Comparison of ENCODE assay signal across 23 cellular contexts in genomic region chr18:34866310-34866709, GRCh38.
DNase-seq lines count a peak whose midpoint lies in the region; ATAC-seq and TF ChIP-seq lines count a peak whose summit lies in the region.
"Had no signal": no experiment of that assay in that cellular context is flagged by ENCODE, and none has a peak within 500 bp of the region (broad histone marks: within the 10 kb centered on the region; RNA-seq: fewer than 3 reads in every experiment).

No MANE protein-coding gene starts in this region.

- CTCF ChIA-PET in activated CD4-positive, alpha-beta memory T cell treated with anti-CD3 and anti-CD28 coated beads for 36 hours (lab: Charles Lee): interaction anchor here (0.7 to 1.3 kb wide), 6 partner anchors 29 to 489 kb away, joined by 3 to 6 read pairs (median 3); partner anchors contain the start of gene MAPRE2
- CTCF ChIA-PET in activated CD4-positive, alpha-beta memory T cell treated with anti-CD3 and anti-CD28 coated beads, Interleukin-2, amount 10 ng/mL, durations not matched to agents 7 days and 5 days (lab: Charles Lee): no interaction called here

- H3K9me3 Mint-ChIP-seq in activated CD4-positive, alpha-beta memory T cell treated with anti-CD3 and anti-CD28 coated beads for 36 hours: no peaks in the 10 kb centered on the region
- no peaks in the 10 kb centered on the region for H3K9me3 Mint-ChIP-seq in activated CD4-positive, alpha-beta memory T cell treated with anti-CD3 and anti-CD28 coated beads, Interleukin-2, amount 10 ng/mL, durations not matched to agents 7 days and 5 days
- H3K9me3 Mint-ChIP-seq: effector memory CD8-positive, alpha-beta T cell had no signal

- peak; percentile 57 for ATAC-seq in GM21360 (IDR thresholded peaks at IDR 0.05; ENCODE audit: unreplicated experiment)
- ATAC-seq in T-helper 17 cell: no peak
- ATAC-seq in HG02588 (IDR thresholded peaks at IDR 0.05; ENCODE audit: unreplicated experiment): no peak
- ATAC-seq: body of pancreas; effector memory CD8-positive, alpha-beta T cell; gastroesophageal sphincter; PC-3 had no signal

- peak overlapping the region; percentile 91 for H3K27ac Mint-ChIP-seq in activated CD4-positive, alpha-beta memory T cell treated with anti-CD3 and anti-CD28 coated beads for 36 hours
- H3K27ac Mint-ChIP-seq in activated CD4-positive, alpha-beta memory T cell treated with anti-CD3 and anti-CD28 coated beads, Interleukin-2, amount 10 ng/mL, durations not matched to agents 7 days and 5 days: no peak overlapping the region
- peak overlapping the region; percentile 9 for H3K27ac Mint-ChIP-seq in T-helper 17 cell
- H3K27ac Mint-ChIP-seq: effector memory CD8-positive, alpha-beta T cell had no signal

- POLR2A ChIA-PET in activated CD4-positive, alpha-beta memory T cell treated with anti-CD3 and anti-CD28 coated beads for 36 hours (lab: Charles Lee): no interaction called here
- POLR2A ChIA-PET in activated CD4-positive, alpha-beta memory T cell treated with anti-CD3 and anti-CD28 coated beads, Interleukin-2, amount 10 ng/mL, durations not matched to agents 7 days and 5 days (lab: Charles Lee): no interaction called here

- intact Hi-C loops in activated CD4-positive, alpha-beta memory T cell treated with anti-CD3 and anti-CD28 coated beads for 36 hours (cut with micrococcal nuclease): loop anchor here (1.0 to 10.0 kb wide), 5 partner anchors 44 to 618 kb away; no protein-coding TSS in a partner anchor

- peaks cover 34% of the 10 kb centered on the region for H3K4me1 Mint-ChIP-seq in activated CD4-positive, alpha-beta memory T cell treated with anti-CD3 and anti-CD28 coated beads for 36 hours (ENCODE audit: low read depth)
- H3K4me1 Mint-ChIP-seq in activated CD4-positive, alpha-beta memory T cell treated with anti-CD3 and anti-CD28 coated beads, Interleukin-2, amount 10 ng/mL, durations not matched to agents 7 days and 5 days: peaks cover 7% of the 10 kb centered on the region
- H3K4me1 Mint-ChIP-seq in T-helper 17 cell: no peaks in the 10 kb centered on the region

- TF ChIP-seq CTCF in coronary artery (IDR thresholded peaks at IDR 0.05): no peak

- H3K27ac ChIP-seq in coronary artery: peak overlapping the region; percentile 33 to 73
- H3K27ac ChIP-seq: BLaER1, body of pancreas, esophagus muscularis mucosa, gastroesophageal sphincter, neutrophil had no signal

- DNase-seq in activated CD4-positive, alpha-beta memory T cell treated with anti-CD3 and anti-CD28 coated beads for 36 hours: peak; percentile 56
- no peak for DNase-seq in activated CD4-positive, alpha-beta memory T cell treated with anti-CD3 and anti-CD28 coated beads, Interleukin-2, amount 10 ng/mL, durations not matched to agents 7 days and 5 days
- no peak for DNase-seq in T-helper 17 cell
- no peak for DNase-seq in coronary artery (ENCODE audit: low spot score)
- DNase-seq in NCI-H2081 treated with DMSO at 0.1 percent for 48 hours (lab: John Stamatoyannopoulos, UW): no peak
- DNase-seq in stimulated activated CD8-positive, alpha-beta memory T cell treated with anti-CD3 and anti-CD28 coated beads, Interleukin-4, amount 100 ng/mL, for 48 hours: no peak
- DNase-seq: activated effector memory CD4-positive, alpha-beta T cell treated with anti-CD3 and anti-CD28 coated beads, Interleukin-2, amount 50 U/mL, for 16 hours; body of pancreas; effector memory CD8-positive, alpha-beta T cell; kidney; MV-4-11; NCI-H1694; NCI-H748 treated with DMSO at 0.1 percent for 48 hours; PC-3; SHP77; small intestine had no signal

- H3K36me3 Mint-ChIP-seq in activated CD4-positive, alpha-beta memory T cell treated with anti-CD3 and anti-CD28 coated beads for 36 hours: no peaks in the 10 kb centered on the region
- peaks cover 2% of the 10 kb centered on the region for H3K36me3 Mint-ChIP-seq in activated CD4-positive, alpha-beta memory T cell treated with anti-CD3 and anti-CD28 coated beads, Interleukin-2, amount 10 ng/mL, durations not matched to agents 7 days and 5 days (ENCODE audit: low read depth)
- H3K36me3 Mint-ChIP-seq in T-helper 17 cell (ENCODE audit: low read depth): no peaks in the 10 kb centered on the region

- peaks cover 12% of the 10 kb centered on the region for H3K27me3 Mint-ChIP-seq in activated CD4-positive, alpha-beta memory T cell treated with anti-CD3 and anti-CD28 coated beads for 36 hours
- H3K27me3 Mint-ChIP-seq in activated CD4-positive, alpha-beta memory T cell treated with anti-CD3 and anti-CD28 coated beads, Interleukin-2, amount 10 ng/mL, durations not matched to agents 7 days and 5 days: peaks cover 20% of the 10 kb centered on the region
- H3K27me3 Mint-ChIP-seq in T-helper 17 cell: no peaks in the 10 kb centered on the region
- H3K27me3 Mint-ChIP-seq: effector memory CD8-positive, alpha-beta T cell had no signal

- no peak overlapping the region for H3K4me3 ChIP-seq in coronary artery
- H3K4me3 ChIP-seq: BLaER1, body of pancreas, esophagus muscularis mucosa, gastroesophageal sphincter, K562 had no signal

- H3K4me3 Mint-ChIP-seq in activated CD4-positive, alpha-beta memory T cell treated with anti-CD3 and anti-CD28 coated beads for 36 hours: peak overlapping the region; percentile 16
- no peak overlapping the region for H3K4me3 Mint-ChIP-seq in activated CD4-positive, alpha-beta memory T cell treated with anti-CD3 and anti-CD28 coated beads, Interleukin-2, amount 10 ng/mL, durations not matched to agents 7 days and 5 days
- H3K4me3 Mint-ChIP-seq in T-helper 17 cell: no peak overlapping the region
- H3K4me3 Mint-ChIP-seq: effector memory CD8-positive, alpha-beta T cell had no signal

- no peaks in the 10 kb centered on the region for H3K9me3 ChIP-seq in T-helper 17 cell (ENCODE audit: control insufficient read depth, low read length, poor library complexity, severe bottlenecking)
- H3K9me3 ChIP-seq: body of pancreas, esophagus muscularis mucosa, gastroesophageal sphincter, neutrophil had no signal
